Comparison of ENCODE assay signal across 9 cellular contexts in the genomic region with DNA sequence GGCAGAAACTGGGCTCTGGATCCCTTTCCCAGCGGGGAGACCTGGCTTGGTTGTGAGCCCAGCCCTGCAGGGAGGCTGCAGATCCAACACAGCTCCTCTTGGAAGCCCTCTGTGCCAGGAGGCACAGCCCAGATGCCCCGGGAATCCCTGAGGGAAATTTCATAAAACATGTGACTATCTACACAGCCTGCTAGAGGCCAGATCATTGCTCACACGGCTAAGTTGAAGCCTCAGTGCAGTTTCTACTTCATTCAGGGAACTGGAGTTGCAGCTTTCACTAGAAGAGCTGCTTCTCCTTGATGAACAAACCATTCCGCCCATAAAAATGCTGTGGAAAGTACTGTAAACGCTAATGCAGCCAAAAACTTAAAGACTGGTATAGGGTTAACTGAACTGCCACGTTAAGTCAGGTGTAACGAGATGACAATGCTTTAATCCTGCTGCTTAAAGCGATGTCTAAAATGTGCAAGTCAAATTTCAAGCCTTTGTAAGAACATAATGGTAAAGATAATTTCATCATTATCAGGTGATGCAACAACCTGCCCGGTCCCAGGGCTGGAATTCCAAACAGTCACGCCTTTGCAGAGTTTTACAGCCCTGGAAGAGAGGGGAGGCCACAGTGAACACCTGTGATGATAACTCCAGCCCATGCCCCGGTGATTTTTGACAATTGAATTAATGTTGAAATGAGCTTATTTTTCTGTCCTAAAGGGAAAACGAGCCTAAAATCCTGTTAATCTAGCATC.
DNase-seq lines count a peak whose midpoint lies in the region; TF ChIP-seq lines count a peak whose summit lies in the region.
"Had no signal": no experiment of that assay in that cellular context is flagged by ENCODE, and none has a peak within 500 bp of the region (broad histone marks: within the 10 kb centered on the region; RNA-seq: fewer than 3 reads in every experiment).

No MANE protein-coding gene starts in this region.

- no peak for TF ChIP-seq CTCF in HL-60 (IDR thresholded peaks at IDR 0.05; ENCODE audit: insufficient read depth, low read length)

- 0 out of 2 replicates have a peak overlapping the region, but pooled peaks have one; percentile 14 for H3K4me3 ChIP-seq in ACC112 (ENCODE audit: low read depth, low read length)
- no peak overlapping the region for H3K4me3 ChIP-seq in HL-60 (replicated peaks; ENCODE audit: insufficient read depth, low read length)
- no peak overlapping the region for H3K4me3 ChIP-seq in mesendoderm (ENCODE audit: low read length)
- no peak overlapping the region for H3K4me3 ChIP-seq in effector memory CD4-positive, alpha-beta T cell (ENCODE audit: insufficient read depth, low read depth, low read length, poor library complexity, severe bottlenecking)
- H3K4me3 ChIP-seq: testis had no signal

- no peak overlapping the region for H4K8ac ChIP-seq in mesendoderm (ENCODE audit: low read depth, low read length)

- H3K4me3 Mint-ChIP-seq in activated CD4-positive, alpha-beta memory T cell treated with anti-CD3 and anti-CD28 coated beads for 36 hours = no peak overlapping the region

- no peaks in the 10 kb centered on the region for H3K36me3 ChIP-seq in ACC112 (ENCODE audit: insufficient read depth, low read length)
- H3K36me3 ChIP-seq in mesendoderm (ENCODE audit: control insufficient read depth, insufficient read depth, low read length) = no peaks in the 10 kb centered on the region
- no peaks in the 10 kb centered on the region for H3K36me3 ChIP-seq in effector memory CD4-positive, alpha-beta T cell (ENCODE audit: control insufficient read depth, insufficient read depth, low read length)

- POLR2A ChIA-PET in activated CD4-positive, alpha-beta memory T cell treated with anti-CD3 and anti-CD28 coated beads for 36 hours (lab: Charles Lee) = no interaction called here

- intact Hi-C loops in activated CD4-positive, alpha-beta memory T cell treated with anti-CD3 and anti-CD28 coated beads for 36 hours (cut with micrococcal nuclease) = no loop called here

- peaks cover 15% of the 10 kb centered on the region for H3K79me2 ChIP-seq in ACC112 (ENCODE audit: control insufficient read depth, insufficient read depth, low read length, unreplicated experiment)
- H3K79me2 ChIP-seq in mesendoderm (ENCODE audit: control insufficient read depth, insufficient read depth, low read length) = no peaks in the 10 kb centered on the region

- H2BK5ac ChIP-seq in mesendoderm (ENCODE audit: low read length) = no peak overlapping the region

- H3K4me1 ChIP-seq in ACC112 (ENCODE audit: control insufficient read depth, insufficient read depth, low read length, unreplicated experiment) (peaks cover 42% of the 10 kb centered on the region), mesendoderm (ENCODE audit: control insufficient read depth, low read depth, low read length) (peaks cover 2% of the 10 kb centered on the region)
- H3K4me1 ChIP-seq in effector memory CD4-positive, alpha-beta T cell (ENCODE audit: control insufficient read depth, insufficient read depth, low read length, poor library complexity, severe bottlenecking) = no peaks in the 10 kb centered on the region

- H2BK120ac ChIP-seq in mesendoderm (ENCODE audit: low read depth, low read length) = no peak overlapping the region

- no peak overlapping the region for H3K4me2 ChIP-seq in mesendoderm (ENCODE audit: low read length)

- H3K18ac ChIP-seq in mesendoderm (ENCODE audit: low read length) = no peak overlapping the region

- no peak overlapping the region for H2AK5ac ChIP-seq in mesendoderm (ENCODE audit: low read length)

- H2AFZ ChIP-seq in ACC112 (ENCODE audit: low read length, unreplicated experiment) = no peak overlapping the region

- H3K4me1 Mint-ChIP-seq in activated CD4-positive, alpha-beta memory T cell treated with anti-CD3 and anti-CD28 coated beads for 36 hours (ENCODE audit: low read depth) = no peaks in the 10 kb centered on the region

- no peaks in the 10 kb centered on the region for H3K36me3 Mint-ChIP-seq in activated CD4-positive, alpha-beta memory T cell treated with anti-CD3 and anti-CD28 coated beads for 36 hours

- DNase-seq in HL-60 (ENCODE audit: low read depth in 1 of 2, low spot score in 1 of 2) = peak; percentile 25 to 26
- peak; percentile 83 for DNase-seq in SW480 (ENCODE audit: low spot score)
- peak; percentile 21 for DNase-seq in mesendoderm
- DNase-seq in retina = no peak
- no peak for DNase-seq in stimulated activated CD4-positive, alpha-beta T cell treated with anti-CD3 and anti-CD28 coated beads, Interleukin-12 subunit alpha, Interleukin-12 subunit beta, amount 100 ng/mL, for 4 hours
- no peak for DNase-seq in effector memory CD4-positive, alpha-beta T cell
- DNase-seq in activated CD4-positive, alpha-beta memory T cell treated with anti-CD3 and anti-CD28 coated beads for 36 hours = no peak
- DNase-seq: testis had no signal

- H3K27me3 ChIP-seq in ACC112 (ENCODE audit: insufficient read depth, low read length) (no peaks in the 10 kb centered on the region), HL-60 (ENCODE audit: insufficient read depth, poor library complexity, severe bottlenecking) (no peaks in the 10 kb centered on the region), mesendoderm (ENCODE audit: insufficient read depth, low read length, poor library complexity) (no peaks in the 10 kb centered on the region)
- no peaks in the 10 kb centered on the region for H3K27me3 ChIP-seq in effector memory CD4-positive, alpha-beta T cell (replicated peaks; ENCODE audit: control insufficient read depth, insufficient read depth, low read length, poor library complexity, severe bottlenecking)
- H3K27me3 ChIP-seq: testis had no signal

- H3K27ac Mint-ChIP-seq in activated CD4-positive, alpha-beta memory T cell treated with anti-CD3 and anti-CD28 coated beads for 36 hours = no peak overlapping the region

- no CpG with 5 or more reads among the region's 12 CpGs for WGBS in mesendoderm (ENCODE audit: extremely low coverage, insufficient coverage, low lambda C conversion rate)

- CTCF ChIA-PET in activated CD4-positive, alpha-beta memory T cell treated with anti-CD3 and anti-CD28 coated beads for 36 hours (lab: Charles Lee) = interaction anchor here (0.9 to 1.0 kb wide), 2 partner anchors 42 to 43 kb away, joined by 3 to 4 read pairs; no protein-coding TSS in a partner anchor

- H3K56ac ChIP-seq in mesendoderm (ENCODE audit: low read length) = no peak overlapping the region

- no peak overlapping the region for H3K23ac ChIP-seq in mesendoderm (ENCODE audit: low read length)

- no peaks in the 10 kb centered on the region for H3K9me3 ChIP-seq in effector memory CD4-positive, alpha-beta T cell (ENCODE audit: control insufficient read depth, low read length)
- H3K9me3 ChIP-seq: testis had no signal

- H2BK15ac ChIP-seq in mesendoderm (replicated peaks; ENCODE audit: low read depth) = no peak overlapping the region

- no peaks in the 10 kb centered on the region for H3K9me3 Mint-ChIP-seq in activated CD4-positive, alpha-beta memory T cell treated with anti-CD3 and anti-CD28 coated beads for 36 hours

- H3K27me3 Mint-ChIP-seq in activated CD4-positive, alpha-beta memory T cell treated with anti-CD3 and anti-CD28 coated beads for 36 hours = peaks cover 12% of the 10 kb centered on the region

- no peak overlapping the region for H4K5ac ChIP-seq in mesendoderm (ENCODE audit: low read length)

- no peak overlapping the region for H3K4ac ChIP-seq in mesendoderm (ENCODE audit: low read depth, low read length)

- H3K27ac ChIP-seq in ACC112 (ENCODE audit: low read depth, low read length) (peak overlapping the region; percentile 99), HL-60 (replicated peaks) (peak overlapping the region; percentile 70), mesendoderm (ENCODE audit: low read depth, low read length) (no peak overlapping the region)
- no peak overlapping the region for H3K27ac ChIP-seq in effector memory CD4-positive, alpha-beta T cell (ENCODE audit: insufficient read depth, low read length, poor library complexity, severe bottlenecking)
- H3K27ac ChIP-seq: testis had no signal

- no peak overlapping the region for H3K9ac ChIP-seq in mesendoderm (ENCODE audit: low read length)

- no peaks in the 10 kb centered on the region for H3K79me1 ChIP-seq in mesendoderm (ENCODE audit: low read length)

Comparison
In these comparisons a context has a peak if more than half of its experiments do, and no peak if none do; other contexts are left out.
1. H3K27ac ChIP-seq: peak in ACC112 (single experiment) and HL-60 (single experiment); none in mesendoderm (single experiment) and effector memory CD4-positive, alpha-beta T cell (single experiment).
2. DNase-seq: peak in HL-60 (2 of 2), SW480 (single experiment) and mesendoderm (single experiment); none in retina (single experiment), stimulated activated CD4-positive, alpha-beta T cell treated with anti-CD3 and anti-CD28 coated beads, Interleukin-12 subunit alpha, Interleukin-12 subunit beta, amount 100 ng/mL, for 4 hours (single experiment), effector memory CD4-positive, alpha-beta T cell (0 of 3) and activated CD4-positive, alpha-beta memory T cell treated with anti-CD3 and anti-CD28 coated beads for 36 hours (single experiment).